In genomic region chr9:138073808-138074207, GRCh38 we compare ENCODE assay signal across 15 cellular contexts.
A peak's percentile ranks its signal among the peaks of the same experiment; 100 is the strongest.
DNase-seq lines count a peak whose midpoint lies in the region; ATAC-seq and TF ChIP-seq lines count a peak whose summit lies in the region.
"Had no signal": no experiment of that assay in that cellular context is flagged by ENCODE, and none has a peak within 500 bp of the region (broad histone marks: within the 10 kb centered on the region; RNA-seq: fewer than 3 reads in every experiment).

No MANE protein-coding gene starts in this region.

- H3K27me3 ChIP-seq in H9 (ENCODE audit: insufficient read depth, low read length) (no peaks in the 10 kb centered on the region), endodermal cell (ENCODE audit: control insufficient read depth, insufficient read depth, low read length, poor library complexity, severe bottlenecking) (no peaks in the 10 kb centered on the region), spleen (replicated peaks in 1 of 7) (peaks cover 0 to 37% (median 0%) of the 10 kb centered on the region in 7 donors)
- H3K27me3 ChIP-seq: BLaER1 treated with 17β-estradiol and CSF1 and Interleukin-3, amounts not matched to agents 10 nM and 100 nM had no signal

- H3K27me3 Mint-ChIP-seq in H9 (ENCODE audit: low read depth) (peaks cover 3% of the 10 kb centered on the region; the same call in 1 of the 2 replicates), endodermal cell (ENCODE audit: insufficient read depth) (no peaks in the 10 kb centered on the region)
- H3K27me3 Mint-ChIP-seq in activated T-cell treated with anti-CD3 and anti-CD28 coated beads, Interleukin-2, amount 50 U/mL, for 4 hours (ENCODE audit: low read depth): peaks cover 27% of the 10 kb centered on the region

- TF ChIP-seq POLR2A in spleen (IDR thresholded peaks at IDR 0.05): no peak

- H3K36me3 Mint-ChIP-seq in H9 (ENCODE audit: insufficient read depth in 1 of 3, low read depth in 3 of 3) (peaks cover 9 to 21% (median 13%) of the 10 kb centered on the region in 3 experiments; a peak in 6 of 7 replicates), endodermal cell (ENCODE audit: low read depth) (peaks cover 23% of the 10 kb centered on the region)
- H3K36me3 Mint-ChIP-seq in activated T-cell treated with anti-CD3 and anti-CD28 coated beads, Interleukin-2, amount 50 U/mL, for 4 hours (ENCODE audit: insufficient read depth): no peaks in the 10 kb centered on the region
- H3K36me3 Mint-ChIP-seq: CD8-positive, alpha-beta memory T cell had no signal

- H3K79me2 ChIP-seq in H9 (ENCODE audit: insufficient read depth, low read length): no peaks in the 10 kb centered on the region

- H2AK5ac ChIP-seq in H9 (ENCODE audit: insufficient read length, low read length): no peak overlapping the region

- no peak overlapping the region for H2BK15ac ChIP-seq in H9 (ENCODE audit: low read depth, low read length)

- no peaks in the 10 kb centered on the region for H3K79me1 ChIP-seq in H9 (ENCODE audit: insufficient read depth, low read depth, low read length, poor library complexity, severe bottlenecking)

- no peak overlapping the region for H2BK120ac ChIP-seq in H9 (ENCODE audit: low read depth, low read length, poor library complexity, severe bottlenecking)

- H4K20me1 ChIP-seq in H9 (ENCODE audit: control insufficient read depth, insufficient read depth, insufficient read length): no peaks in the 10 kb centered on the region
- H4K20me1 ChIP-seq: BLaER1 treated with 17β-estradiol and CSF1 and Interleukin-3, amounts not matched to agents 10 nM and 100 nM had no signal

- H3K23ac ChIP-seq in H9 (ENCODE audit: insufficient read length, low read depth, low read length): no peak overlapping the region

- H4K5ac ChIP-seq in H9 (ENCODE audit: insufficient read length, low read depth, low read length): no peak overlapping the region

- intact Hi-C loops in spleen (cut with DNase I; ENCODE audit: low total_unique reads): no loop called here

- peaks cover 34 to 35% of the 10 kb centered on the region in 2 experiments for H3K4me1 Mint-ChIP-seq in H9
- H3K4me1 Mint-ChIP-seq in endodermal cell: peaks cover 11% of the 10 kb centered on the region
- no peaks in the 10 kb centered on the region for H3K4me1 Mint-ChIP-seq in activated T-cell treated with anti-CD3 and anti-CD28 coated beads, Interleukin-2, amount 50 U/mL, for 4 hours (ENCODE audit: low read depth)
- H3K4me1 Mint-ChIP-seq: CD8-positive, alpha-beta memory T cell had no signal

- H3K4me3 Mint-ChIP-seq in H9 (no peak overlapping the region), endodermal cell (no peak overlapping the region)
- H3K4me3 Mint-ChIP-seq in activated T-cell treated with anti-CD3 and anti-CD28 coated beads, Interleukin-2, amount 50 U/mL, for 4 hours: no peak overlapping the region
- H3K4me3 Mint-ChIP-seq: CD8-positive, alpha-beta memory T cell had no signal

- H3K56ac ChIP-seq in H9 (ENCODE audit: insufficient read length, low read depth, low read length): no peak overlapping the region

- H3K23me2 ChIP-seq in H9 (ENCODE audit: insufficient read length, low read depth, low read length, poor library complexity, severe bottlenecking): peaks cover 3% of the 10 kb centered on the region

- no peak overlapping the region for H2BK5ac ChIP-seq in H9 (ENCODE audit: insufficient read length, low read length)

- peak; percentile 14 for DNase-seq in activated effector memory CD4-positive, alpha-beta T cell treated with anti-CD3 and anti-CD28 coated beads, Interleukin-2, amount 50 U/mL, for 16 hours
- no peak for DNase-seq in activated effector memory CD4-positive, alpha-beta T cell treated with Interleukin-2 at 50 U/mL for 16 hours
- peak; percentile 20 for DNase-seq in H9
- peak; percentile 30 for DNase-seq in endodermal cell
- DNase-seq in spleen: peak; percentile 40
- no peak for DNase-seq in activated T-cell treated with anti-CD3 and anti-CD28 coated beads, Interleukin-2, amount 50 U/mL, for 4 hours
- DNase-seq in activated CD4-positive, alpha-beta T cell treated with anti-CD3 and anti-CD28 coated beads for 1 hour: no peak
- DNase-seq: CD8-positive, alpha-beta memory T cell; DND-41; NCI-H146; NCI-H2081; NCI-H774; PC-3 had no signal

- no peak overlapping the region for H3K4me2 ChIP-seq in H9 (ENCODE audit: insufficient read depth, insufficient read length, low read length)
- H3K4me2 ChIP-seq: BLaER1 treated with 17β-estradiol and CSF1 and Interleukin-3, amounts not matched to agents 10 nM and 100 nM had no signal

- no CpG with 5 or more reads among the region's 12 CpGs for WGBS in H9 (ENCODE audit: extremely low coverage, insufficient read length, low lambda C conversion rate)
- WGBS in endodermal cell (ENCODE audit: insufficient coverage in 1 of 2, insufficient read length in 1 of 2), 2 experiments: 90 to 98% methylated on average over 12 of the region's 12 CpGs
- WGBS in spleen, 5 donors: 90 to 94% (median 93%) methylated on average over 11 to 12 of the region's 12 CpGs

- H4K8ac ChIP-seq in H9 (replicated peaks; ENCODE audit: insufficient read length, low read depth, low read length): no peak overlapping the region

- no peak overlapping the region for H3K18ac ChIP-seq in H9 (ENCODE audit: insufficient read length, low read depth, low read length)

- H3K9ac ChIP-seq in H9 (ENCODE audit: extremely low read depth, insufficient read length, low read length): no peak overlapping the region
- H3K9ac ChIP-seq in endodermal cell (ENCODE audit: extremely low read depth, low read length, poor library complexity, severe bottlenecking): no peak overlapping the region
- H3K9ac ChIP-seq: BLaER1 treated with 17β-estradiol and CSF1 and Interleukin-3, amounts not matched to agents 10 nM and 100 nM had no signal

- H3K27ac ChIP-seq in H9 (ENCODE audit: insufficient read length, low read depth, low read length) (no peak overlapping the region), endodermal cell (ENCODE audit: low read depth, low read length) (no peak overlapping the region), spleen (no peak overlapping the region)
- H3K27ac ChIP-seq: BLaER1 treated with 17β-estradiol and CSF1 and Interleukin-3, amounts not matched to agents 10 nM and 100 nM had no signal

- ATAC-seq in activated T-cell treated with anti-CD3 and anti-CD28 coated beads, Interleukin-2, amount 50 U/mL, for 4 hours: no peak
- ATAC-seq in HG03139 (IDR thresholded peaks at IDR 0.05; ENCODE audit: unreplicated experiment): no peak
- ATAC-seq: PC-3 had no signal

- H3T11ph ChIP-seq in H9 (ENCODE audit: low read length): no peak overlapping the region

- H3K14ac ChIP-seq in H9 (ENCODE audit: insufficient read depth, low read length): no peak overlapping the region

- H3K4me3 ChIP-seq in endodermal cell (ENCODE audit: low read length) (no peak overlapping the region), spleen (no peak overlapping the region)
- H3K4me3 ChIP-seq: BLaER1 treated with 17β-estradiol and CSF1 and Interleukin-3, amounts not matched to agents 10 nM and 100 nM had no signal

- H2BK12ac ChIP-seq in H9 (ENCODE audit: insufficient read length, low read depth, low read length): no peak overlapping the region

- H3K4ac ChIP-seq in H9 (ENCODE audit: low read depth, low read length): no peak overlapping the region

- H3K4me1 ChIP-seq in H9 (ENCODE audit: insufficient read depth, low read length) (peaks cover 3% of the 10 kb centered on the region; the same call in 1 of the 2 replicates), endodermal cell (ENCODE audit: control insufficient read depth, insufficient read depth, low read length) (no peaks in the 10 kb centered on the region), spleen (no peaks in the 10 kb centered on the region)
- H3K4me1 ChIP-seq: BLaER1 treated with 17β-estradiol and CSF1 and Interleukin-3, amounts not matched to agents 10 nM and 100 nM had no signal

- TF ChIP-seq CTCF in H9 (conservative IDR thresholded peaks at IDR 0.05) (no peak), endodermal cell (conservative IDR thresholded peaks at IDR 0.05) (no peak), spleen (IDR thresholded peaks at IDR 0.05 in 8 of 11, conservative IDR thresholded peaks at IDR 0.05 in 3 of 11) (no peak)

- no peaks in the 10 kb centered on the region for H3K9me3 ChIP-seq in H9 (ENCODE audit: control insufficient read depth, low read depth, low read length)
- H3K9me3 ChIP-seq in endodermal cell (ENCODE audit: control insufficient read depth, low read length): peaks cover 21% of the 10 kb centered on the region
- H3K9me3 ChIP-seq in spleen: no peaks in the 10 kb centered on the region
- H3K9me3 ChIP-seq: BLaER1 treated with 17β-estradiol and CSF1 and Interleukin-3, amounts not matched to agents 10 nM and 100 nM had no signal

- H4K91ac ChIP-seq in H9 (ENCODE audit: insufficient read length, low read depth, low read length): no peak overlapping the region

- H3K27ac Mint-ChIP-seq in H9 (no peak overlapping the region), endodermal cell (no peak overlapping the region)
- H3K27ac Mint-ChIP-seq: CD8-positive, alpha-beta memory T cell had no signal

- H2AFZ ChIP-seq in H9 (ENCODE audit: low read length): no peak overlapping the region

- H2BK20ac ChIP-seq in H9 (ENCODE audit: low read depth, low read length, poor library complexity, severe bottlenecking): no peak overlapping the region

- peaks cover 0 to 6% of the 10 kb centered on the region in 2 experiments; a peak in 2 of 5 replicates for H3K9me3 Mint-ChIP-seq in H9
- H3K9me3 Mint-ChIP-seq in endodermal cell: no peaks in the 10 kb centered on the region
- H3K9me3 Mint-ChIP-seq in activated T-cell treated with anti-CD3 and anti-CD28 coated beads, Interleukin-2, amount 50 U/mL, for 4 hours: no peaks in the 10 kb centered on the region

- no peaks in the 10 kb centered on the region for H3K36me3 ChIP-seq in endodermal cell (ENCODE audit: control insufficient read depth, insufficient read depth, low read length)
- no peaks in the 10 kb centered on the region for H3K36me3 ChIP-seq in spleen
- H3K36me3 ChIP-seq: BLaER1 treated with 17β-estradiol and CSF1 and Interleukin-3, amounts not matched to agents 10 nM and 100 nM had no signal

Comparison
In these comparisons a context has a peak if more than half of its experiments do, and no peak if none do; other contexts are left out.
1. DNase-seq: peak in activated effector memory CD4-positive, alpha-beta T cell treated with anti-CD3 and anti-CD28 coated beads, Interleukin-2, amount 50 U/mL, for 16 hours (single experiment), H9 (single experiment), endodermal cell (single experiment) and spleen (single experiment); none in activated effector memory CD4-positive, alpha-beta T cell treated with Interleukin-2 at 50 U/mL for 16 hours (single experiment), activated T-cell treated with anti-CD3 and anti-CD28 coated beads, Interleukin-2, amount 50 U/mL, for 4 hours (single experiment) and activated CD4-positive, alpha-beta T cell treated with anti-CD3 and anti-CD28 coated beads for 1 hour (single experiment).